ENCODE assay signal across 1 cellular context in genomic region chr22:40857309-40857851, GRCh38.
TF ChIP-seq lines count a peak whose summit lies in the region.

No MANE protein-coding gene starts in this region.

TF ChIP-seq in HEK293, 187 proteins besides CTCF, POLR2A, EP300 and RAD21 (continued from another document):
- TF ChIP-seq AEBP2 (tag by site-specific recombination; IDR thresholded peaks at IDR 0.05; ENCODE audit: borderline replicate concordance) (no peak), ZNF549 (tag by site-specific recombination; IDR thresholded peaks at IDR 0.05) (no peak), YY1 (tag by site-specific recombination; IDR thresholded peaks at IDR 0.05) (no peak), ZNF692 (tag by site-specific recombination; IDR thresholded peaks at IDR 0.05) (0 out of 2 replicates have a peak, but pooled peaks have one; percentile 58), ZNF366 (tag by site-specific recombination; conservative IDR thresholded peaks at IDR 0.05) (no peak), ZFP41 (tag by site-specific recombination; IDR thresholded peaks at IDR 0.05; ENCODE audit: borderline replicate concordance) (no peak), WT1 (tag by site-specific recombination; IDR thresholded peaks at IDR 0.05) (no peak), GLIS1 (tag by site-specific recombination; IDR thresholded peaks at IDR 0.05) (no peak), ZNF248 (tag by site-specific recombination; IDR thresholded peaks at IDR 0.05) (no peak), ZSCAN5A (tag by site-specific recombination; IDR thresholded peaks at IDR 0.05) (no peak), RBAK (tag by site-specific recombination; IDR thresholded peaks at IDR 0.05) (no peak), ZNF561 (tag by site-specific recombination; IDR thresholded peaks at IDR 0.05; ENCODE audit: borderline replicate concordance) (no peak)
